8 cellular contexts compared by ENCODE assay signal in the genomic region with DNA sequence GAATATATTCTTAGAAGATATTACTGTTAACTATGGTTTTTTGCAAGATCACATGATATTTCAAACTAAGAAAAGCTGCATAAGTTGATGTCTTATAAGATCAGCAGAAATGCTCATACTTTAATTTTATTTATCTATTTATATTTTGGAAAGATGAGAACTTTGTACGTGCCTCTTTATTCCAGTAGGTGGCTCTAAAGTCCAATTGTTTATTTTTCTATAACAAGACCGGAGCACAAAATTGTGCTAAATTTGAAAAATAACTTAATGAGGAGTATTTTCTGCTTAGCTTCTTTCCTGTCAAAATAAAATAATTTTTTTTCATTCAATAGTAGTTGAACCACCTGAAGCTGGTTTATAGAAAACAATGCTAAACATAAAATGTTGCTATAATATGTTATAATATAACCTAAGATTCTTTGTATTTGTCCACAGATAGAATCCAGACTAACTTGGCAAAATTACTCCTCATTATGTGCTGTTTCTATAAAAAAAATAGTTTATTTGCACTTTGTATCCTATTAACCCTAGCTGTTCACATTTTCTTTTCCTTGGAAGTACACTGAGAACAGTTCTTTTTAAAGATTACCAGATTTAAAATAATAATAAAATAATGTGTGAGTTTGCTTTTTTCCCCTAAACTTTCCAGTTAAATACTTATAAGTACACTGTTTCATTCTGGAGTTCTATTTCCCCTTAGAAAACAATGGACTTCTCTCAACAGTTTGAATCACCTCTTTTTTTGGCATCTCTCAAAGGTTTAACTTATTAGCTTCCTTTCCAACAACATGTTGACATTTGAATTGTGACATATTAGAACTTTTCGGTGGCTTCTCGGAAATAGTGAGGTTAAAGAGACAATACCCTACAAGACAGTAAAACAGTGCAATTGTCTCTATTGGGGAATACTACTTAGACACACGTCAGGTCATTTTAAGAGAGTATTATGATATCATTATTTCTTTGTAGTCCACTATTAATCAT.
DNase-seq lines count a peak whose midpoint lies in the region; ATAC-seq and TF ChIP-seq lines count a peak whose summit lies in the region.
"Had no signal": no experiment of that assay in that cellular context is flagged by ENCODE, and none has a peak within 500 bp of the region (broad histone marks: within the 10 kb centered on the region; RNA-seq: fewer than 3 reads in every experiment).

No MANE protein-coding gene starts in this region.

- no peak overlapping the region for H3K4me3 ChIP-seq in Loucy (ENCODE audit: low read length, poor library complexity, severe bottlenecking)
- H3K4me3 ChIP-seq in choroid plexus epithelial cell (ENCODE audit: low read depth, low read length) = no peak overlapping the region

- ATAC-seq in WTC11 (no peak), HG02938 (IDR thresholded peaks at IDR 0.05; ENCODE audit: unreplicated experiment) (no peak)
- ATAC-seq: stimulated activated naive B cell treated with anti-CD40 and anti-IgM and Interleukin-4, amounts not matched to agents 10 μg/mL and 1 μg/mL and 100 μg/mL, for 72 hours had no signal

- no peaks in the 10 kb centered on the region for H3K9me2 ChIP-seq in Loucy (replicated peaks; ENCODE audit: low read depth, low read length)

- peaks cover 7% of the 10 kb centered on the region for H3K4me1 Mint-ChIP-seq in neural crest cell
- H3K4me1 Mint-ChIP-seq in WTC11 = peaks cover 5% of the 10 kb centered on the region; the same call in 1 of the 2 replicates
- H3K4me1 Mint-ChIP-seq: stimulated activated naive B cell treated with anti-CD40 and anti-IgM and Interleukin-4, amounts not matched to agents 10 μg/mL and 1 μg/mL and 100 μg/mL, for 72 hours had no signal

- H2AFZ ChIP-seq in Loucy (ENCODE audit: low read length) = no peak overlapping the region

- POLR2A ChIA-PET in WTC11 (lab: Charles Lee) = no interaction called here

- no peak overlapping the region for H3K9ac ChIP-seq in Loucy (ENCODE audit: low read depth, low read length, poor library complexity, severe bottlenecking)

- H4K20me1 ChIP-seq in Loucy (ENCODE audit: insufficient read depth, low read length, poor library complexity, severe bottlenecking) = no peaks in the 10 kb centered on the region

- H3K9me3 Mint-ChIP-seq in neural crest cell (no peaks in the 10 kb centered on the region), WTC11 (no peaks in the 10 kb centered on the region)
- H3K9me3 Mint-ChIP-seq: stimulated activated naive B cell treated with anti-CD40 and anti-IgM and Interleukin-4, amounts not matched to agents 10 μg/mL and 1 μg/mL and 100 μg/mL, for 72 hours had no signal

- no peaks in the 10 kb centered on the region for H3K79me2 ChIP-seq in Loucy (ENCODE audit: insufficient read depth, low read length)

- peaks cover 45% of the 10 kb centered on the region for H3K27me3 Mint-ChIP-seq in neural crest cell (ENCODE audit: low read depth)
- no peaks in the 10 kb centered on the region for H3K27me3 Mint-ChIP-seq in WTC11 (ENCODE audit: low read depth)

- H3K27ac Mint-ChIP-seq in neural crest cell (ENCODE audit: unreplicated experiment) = no peak overlapping the region
- no peak overlapping the region for H3K27ac Mint-ChIP-seq in WTC11
- H3K27ac Mint-ChIP-seq: stimulated activated naive B cell treated with anti-CD40 and anti-IgM and Interleukin-4, amounts not matched to agents 10 μg/mL and 1 μg/mL and 100 μg/mL, for 72 hours had no signal

- H3K4me3 Mint-ChIP-seq in neural crest cell (no peak overlapping the region), WTC11 (no peak overlapping the region)
- H3K4me3 Mint-ChIP-seq: stimulated activated naive B cell treated with anti-CD40 and anti-IgM and Interleukin-4, amounts not matched to agents 10 μg/mL and 1 μg/mL and 100 μg/mL, for 72 hours had no signal

- H3K9me3 ChIP-seq in Loucy (ENCODE audit: insufficient read depth, low read depth, low read length) = no peaks in the 10 kb centered on the region

- peaks cover 4% of the 10 kb centered on the region for H3K4me1 ChIP-seq in Loucy (ENCODE audit: insufficient read depth, low read length, poor library complexity, severe bottlenecking)

- CTCF ChIA-PET in WTC11 (lab: Charles Lee) = interaction anchor here (0.8 to 1.1 kb wide), 2 partner anchors 15 to 536 kb away, joined by 3 to 5 read pairs; no protein-coding TSS in a partner anchor

- DNase-seq in ELR (ENCODE audit: low read depth) (peak; percentile 53), choroid plexus epithelial cell (ENCODE audit: low read depth) (peak; percentile 62), neural crest cell (ENCODE audit: low read depth, low spot score) (no peak), WTC11 (ENCODE audit: low spot score) (no peak), anterior cingulate cortex (lab: John Stamatoyannopoulos, UW) (no peak)
- DNase-seq: stimulated activated naive B cell treated with anti-CD40 and anti-IgM and Interleukin-4, amounts not matched to agents 10 μg/mL and 1 μg/mL and 100 μg/mL, for 72 hours had no signal

- H3K36me3 Mint-ChIP-seq in neural crest cell (ENCODE audit: low read depth) (no peaks in the 10 kb centered on the region), WTC11 (no peaks in the 10 kb centered on the region)
- H3K36me3 Mint-ChIP-seq: stimulated activated naive B cell treated with anti-CD40 and anti-IgM and Interleukin-4, amounts not matched to agents 10 μg/mL and 1 μg/mL and 100 μg/mL, for 72 hours had no signal

- TF ChIP-seq CTCF in Loucy (conservative IDR thresholded peaks at IDR 0.05; ENCODE audit: low read length) (peak; percentile 60), choroid plexus epithelial cell (conservative IDR thresholded peaks at IDR 0.05; ENCODE audit: low read depth, low read length) (peak; percentile 54), neural crest cell (conservative IDR thresholded peaks at IDR 0.05) (peak; percentile 72), WTC11 (IDR thresholded peaks at IDR 0.05) (no peak)

- H3K4me2 ChIP-seq in Loucy (ENCODE audit: low read depth, low read length, poor library complexity, severe bottlenecking) = no peak overlapping the region

- H3K36me3 ChIP-seq in Loucy (ENCODE audit: insufficient read depth, low read length) = no peaks in the 10 kb centered on the region

- no peaks in the 10 kb centered on the region for H3K27me3 ChIP-seq in Loucy (ENCODE audit: insufficient read depth, low read length, poor library complexity, severe bottlenecking)

- H3F3A ChIP-seq in Loucy (ENCODE audit: low read depth) = no peaks in the 10 kb centered on the region

TF ChIP-seq in WTC11, 78 proteins besides CTCF, POLR2A, EP300 and RAD21:
- TF ChIP-seq ZNF219 (CRISPR knock-in tag; IDR thresholded peaks at IDR 0.05; ENCODE audit: borderline replicate concordance) = no peak
- TF ChIP-seq TEAD1 (CRISPR knock-in tag; IDR thresholded peaks at IDR 0.05) = no peak
- TF ChIP-seq, protein P1, sequence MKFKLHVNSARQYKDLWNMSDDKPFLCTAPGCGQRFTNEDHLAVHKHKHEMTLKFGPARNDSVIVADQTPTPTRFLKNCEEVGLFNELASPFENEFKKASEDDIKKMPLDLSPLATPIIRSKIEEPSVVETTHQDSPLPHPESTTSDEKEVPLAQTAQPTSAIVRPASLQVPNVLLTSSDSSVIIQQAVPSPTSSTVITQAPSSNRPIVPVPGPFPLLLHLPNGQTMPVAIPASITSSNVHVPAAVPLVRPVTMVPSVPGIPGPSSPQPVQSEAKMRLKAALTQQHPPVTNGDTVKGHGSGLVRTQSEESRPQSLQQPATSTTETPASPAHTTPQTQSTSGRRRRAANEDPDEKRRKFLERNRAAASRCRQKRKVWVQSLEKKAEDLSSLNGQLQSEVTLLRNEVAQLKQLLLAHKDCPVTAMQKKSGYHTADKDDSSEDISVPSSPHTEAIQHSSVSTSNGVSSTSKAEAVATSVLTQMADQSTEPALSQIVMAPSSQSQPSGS (CRISPR knock-in tag; IDR thresholded peaks at IDR 0.05; ENCODE audit: borderline replicate concordance, low read depth) = no peak
- TF ChIP-seq, protein P2, sequence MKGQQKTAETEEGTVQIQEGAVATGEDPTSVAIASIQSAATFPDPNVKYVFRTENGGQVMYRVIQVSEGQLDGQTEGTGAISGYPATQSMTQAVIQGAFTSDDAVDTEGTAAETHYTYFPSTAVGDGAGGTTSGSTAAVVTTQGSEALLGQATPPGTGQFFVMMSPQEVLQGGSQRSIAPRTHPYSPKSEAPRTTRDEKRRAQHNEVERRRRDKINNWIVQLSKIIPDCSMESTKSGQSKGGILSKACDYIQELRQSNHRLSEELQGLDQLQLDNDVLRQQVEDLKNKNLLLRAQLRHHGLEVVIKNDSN (CRISPR knock-in tag; IDR thresholded peaks at IDR 0.05) = no peak
- no peak for TF ChIP-seq ZNF232 (CRISPR knock-in tag; IDR thresholded peaks at IDR 0.05)
- TF ChIP-seq HMGA2 (CRISPR knock-in tag; IDR thresholded peaks at IDR 0.05) = no peak
- TF ChIP-seq, protein P3, sequence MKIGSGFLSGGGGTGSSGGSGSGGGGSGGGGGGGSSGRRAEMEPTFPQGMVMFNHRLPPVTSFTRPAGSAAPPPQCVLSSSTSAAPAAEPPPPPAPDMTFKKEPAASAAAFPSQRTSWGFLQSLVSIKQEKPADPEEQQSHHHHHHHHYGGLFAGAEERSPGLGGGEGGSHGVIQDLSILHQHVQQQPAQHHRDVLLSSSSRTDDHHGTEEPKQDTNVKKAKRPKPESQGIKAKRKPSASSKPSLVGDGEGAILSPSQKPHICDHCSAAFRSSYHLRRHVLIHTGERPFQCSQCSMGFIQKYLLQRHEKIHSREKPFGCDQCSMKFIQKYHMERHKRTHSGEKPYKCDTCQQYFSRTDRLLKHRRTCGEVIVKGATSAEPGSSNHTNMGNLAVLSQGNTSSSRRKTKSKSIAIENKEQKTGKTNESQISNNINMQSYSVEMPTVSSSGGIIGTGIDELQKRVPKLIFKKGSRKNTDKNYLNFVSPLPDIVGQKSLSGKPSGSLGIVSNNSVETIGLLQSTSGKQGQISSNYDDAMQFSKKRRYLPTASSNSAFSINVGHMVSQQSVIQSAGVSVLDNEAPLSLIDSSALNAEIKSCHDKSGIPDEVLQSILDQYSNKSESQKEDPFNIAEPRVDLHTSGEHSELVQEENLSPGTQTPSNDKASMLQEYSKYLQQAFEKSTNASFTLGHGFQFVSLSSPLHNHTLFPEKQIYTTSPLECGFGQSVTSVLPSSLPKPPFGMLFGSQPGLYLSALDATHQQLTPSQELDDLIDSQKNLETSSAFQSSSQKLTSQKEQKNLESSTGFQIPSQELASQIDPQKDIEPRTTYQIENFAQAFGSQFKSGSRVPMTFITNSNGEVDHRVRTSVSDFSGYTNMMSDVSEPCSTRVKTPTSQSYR (CRISPR knock-in tag; IDR thresholded peaks at IDR 0.05) = no peak
- TF ChIP-seq ZNF317 (CRISPR knock-in tag; IDR thresholded peaks at IDR 0.05; ENCODE audit: borderline replicate concordance, low read depth) = no peak

Comparison
In these comparisons a context has a peak if more than half of its experiments do, and no peak if none do; other contexts are left out.
1. DNase-seq: peak in ELR (single experiment) and choroid plexus epithelial cell (single experiment); none in neural crest cell (single experiment), WTC11 (single experiment) and anterior cingulate cortex (0 of 58).